Comparison of ENCODE assay signal across 9 cellular contexts in the genomic region with DNA sequence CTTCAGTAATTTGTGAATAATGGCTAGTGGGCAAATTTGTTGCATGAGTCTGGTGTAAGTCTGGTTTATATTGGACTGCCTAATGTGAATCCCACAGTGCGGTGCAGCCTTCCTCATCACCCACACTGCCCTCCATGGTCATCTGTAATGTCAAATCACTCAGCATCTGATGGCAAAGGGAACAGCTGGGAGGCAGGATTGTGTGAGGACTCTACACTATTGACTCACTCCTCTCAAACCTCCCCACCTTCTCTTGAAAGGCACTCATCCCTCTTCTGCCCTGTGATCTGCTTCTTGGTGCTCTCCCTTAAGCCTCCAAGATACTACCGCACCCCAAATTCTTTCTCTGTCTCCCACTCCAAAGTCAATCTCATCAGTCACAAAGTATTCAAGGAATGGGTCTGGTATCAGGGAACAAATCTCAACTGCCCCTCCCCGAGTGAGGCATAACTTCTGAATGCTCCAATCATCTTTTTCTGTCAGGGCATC.
DNase-seq lines count a peak whose midpoint lies in the region; ATAC-seq, FAIRE-seq and TF ChIP-seq lines count a peak whose summit lies in the region.
"Had no signal": no experiment of that assay in that cellular context is flagged by ENCODE, and none has a peak within 500 bp of the region (broad histone marks: within the 10 kb centered on the region; RNA-seq: fewer than 3 reads in every experiment).

No MANE protein-coding gene starts in this region.

- peaks cover 9% of the 10 kb centered on the region for H4K20me1 ChIP-seq in osteoblast (ENCODE audit: insufficient read depth, low read length)

- H3K9me3 ChIP-seq in osteoblast (ENCODE audit: low read depth, low read length), result no peaks in the 10 kb centered on the region

- DNase-seq in GM12891 (ENCODE audit: insufficient read length, low spot score), result no peak
- peak; percentile 53 for DNase-seq in NCI-H146 (lab: John Stamatoyannopoulos, UW)
- DNase-seq in cerebellar cortex (ENCODE audit: low spot score), result peak; percentile 67
- no peak for DNase-seq in osteoblast (ENCODE audit: insufficient read length, low spot score, missing footprints)
- no peak for DNase-seq in D721Med (ENCODE audit: insufficient read length, low spot score)
- DNase-seq in NCI-H187 (lab: John Stamatoyannopoulos, UW), result no peak
- DNase-seq in activated naive CD4-positive, alpha-beta T cell (lab: John Stamatoyannopoulos, UW), result no peak
- DNase-seq: NCI-H1105 treated with DMSO at 0.1 percent for 48 hours had no signal

- TF ChIP-seq POLR2A in GM12891 (IDR thresholded peaks at IDR 0.05; ENCODE audit: low read depth, low read length), result no peak

- H3K27ac ChIP-seq in osteoblast (ENCODE audit: low read depth, low read length), result peak overlapping the region; percentile 88

- peak overlapping the region; percentile 56 for H3K4me2 ChIP-seq in osteoblast (ENCODE audit: insufficient read depth, low read length)

- no peak for TF ChIP-seq CTCF in osteoblast (IDR thresholded peaks at IDR 0.05; ENCODE audit: extremely low read depth, low read depth, low read length)
- no peak for TF ChIP-seq CTCF in D721Med (IDR thresholded peaks at IDR 0.05; ENCODE audit: insufficient read depth, missing control alignments)

- peak overlapping the region; percentile 4 for H3K4me3 ChIP-seq in osteoblast (ENCODE audit: insufficient read depth, low read length)

- H3K36me3 ChIP-seq in osteoblast (ENCODE audit: insufficient read depth, low read length), result peaks cover 4% of the 10 kb centered on the region

- no peak overlapping the region for H2AFZ ChIP-seq in osteoblast (ENCODE audit: low read length)

- H3K27me3 ChIP-seq in osteoblast (ENCODE audit: insufficient read depth, low read length), result no peaks in the 10 kb centered on the region

- peak; percentile 75 for FAIRE-seq in GM12891 (lab: Jason Lieb, UNC)
- FAIRE-seq in D721Med (lab: Jason Lieb, UNC), result no peak

- no peak for ATAC-seq in HG02571 (IDR thresholded peaks at IDR 0.05; ENCODE audit: unreplicated experiment)

- H3K4me1 ChIP-seq in osteoblast (ENCODE audit: insufficient read depth, low read length), result peaks cover 57% of the 10 kb centered on the region

- peaks cover 86% of the 10 kb centered on the region for H3K79me2 ChIP-seq in osteoblast (ENCODE audit: insufficient read depth, low read length)

TF ChIP-seq in GM12891, 5 proteins besides CTCF, POLR2A, EP300 and RAD21:
- no peak for TF ChIP-seq PAX5 (IDR thresholded peaks at IDR 0.05; ENCODE audit: insufficient read depth, low read length, severe bottlenecking)
- no peak for TF ChIP-seq POU2F2 (IDR thresholded peaks at IDR 0.05; ENCODE audit: low read depth, low read length)
- TF ChIP-seq SPI1 (IDR thresholded peaks at IDR 0.05; ENCODE audit: low read depth, low read length), result no peak
- TF ChIP-seq POLR2AphosphoS5 (IDR thresholded peaks at IDR 0.05; ENCODE audit: low read depth, low read length), result no peak
- TF ChIP-seq TAF1 (IDR thresholded peaks at IDR 0.05; ENCODE audit: low read depth, low read length), result no peak

Comparison
In these comparisons a context has a peak if more than half of its experiments do, and no peak if none do; other contexts are left out.
1. DNase-seq: peak in NCI-H146 (single experiment) and cerebellar cortex (single experiment); none in GM12891 (single experiment), osteoblast (single experiment), D721Med (single experiment), NCI-H187 (0 of 2) and activated naive CD4-positive, alpha-beta T cell (0 of 4).